In genomic region chr14:73582110-73582974, GRCh38 we compare ENCODE assay signal across 12 cellular contexts. TPM values are rescaled to one million over a fixed set of nuclear protein-coding genes. Genes with fewer than 3 reads are reported as not detected.
A peak's percentile ranks its signal among the peaks of the same experiment; 100 is the strongest.
DNase-seq lines count a peak whose midpoint lies in the region; ATAC-seq, FAIRE-seq and TF ChIP-seq lines count a peak whose summit lies in the region.
"Not testable (repeated sequence)": the region's sequence is repeated elsewhere in the genome, so short reads cannot be mapped to it uniquely, and the experiment has no call there.
"Had no signal": no experiment of that assay in that cellular context is flagged by ENCODE, and none has a peak within 500 bp of the region (broad histone marks: within the 10 kb centered on the region; RNA-seq: fewer than 3 reads in every experiment).

No MANE protein-coding gene starts in this region.

- SMC1A ChIA-PET in GM12878 (lab: Charles Lee; ENCODE audit: uncharacterized antibody, unreplicated experiment) = interaction anchor here (0.6 to 1.1 kb wide), 3 partner anchors 17 to 80 kb away, joined by 3 read pairs; no protein-coding TSS in a partner anchor

- RAD21 ChIA-PET in GM12878 (lab: Charles Lee; ENCODE audit: unreplicated experiment) = interaction anchor here (0.7 to 1.7 kb wide), 2 partner anchors 51 to 74 kb away, joined by 4 read pairs; no protein-coding TSS in a partner anchor

- not testable (repeated sequence) for H2AFZ ChIP-seq in GM12878 (ENCODE audit: control insufficient read depth, low read depth, low read length)

- H3K27me3 ChIP-seq in GM12878 (replicated peaks in 1 of 2; ENCODE audit: control insufficient read depth in 2 of 2, insufficient read depth in 2 of 2, low read length in 1 of 2); liver (ENCODE audit: control insufficient read depth in 4 of 4, insufficient read depth in 4 of 4, low read length in 3 of 4): not testable (repeated sequence)

- H4K20me1 ChIP-seq in GM12878 (ENCODE audit: control insufficient read depth, insufficient read depth) = not testable (repeated sequence)

- not testable (repeated sequence) for H3K4me2 ChIP-seq in GM12878 (ENCODE audit: control insufficient read depth, insufficient read depth)

- not testable (repeated sequence) for TF ChIP-seq CTCF in GM12878 (IDR thresholded peaks at IDR 0.05 in 2 of 3, conservative IDR thresholded peaks at IDR 0.05 in 1 of 3; ENCODE audit: control insufficient read depth in 2 of 3, extremely low read depth in 1 of 3, insufficient read depth in 1 of 3, low read depth in 3 of 3, low read length in 3 of 3); liver (IDR thresholded peaks at IDR 0.05; ENCODE audit: low read depth, low read length, missing input control)

- TF ChIP-seq RAD21 in GM12878 (IDR thresholded peaks at IDR 0.05; ENCODE audit: insufficient read depth, low read depth, low read length); liver (IDR thresholded peaks at IDR 0.05): not testable (repeated sequence)

- H3K36me3 ChIP-seq in GM12878 (ENCODE audit: control insufficient read depth in 2 of 2, insufficient read depth in 2 of 2, low read length in 1 of 2); liver (ENCODE audit: control insufficient read depth in 4 of 4, insufficient read depth in 3 of 4, low read depth in 1 of 4, low read length in 3 of 4): not testable (repeated sequence)

- H3K27ac ChIP-seq in GM12878 (ENCODE audit: control insufficient read depth, insufficient read depth) = not testable (repeated sequence)
- peak overlapping the region; percentile 66 to 73 for H3K27ac ChIP-seq in liver (ENCODE audit: low read depth in 1 of 2, low read length in 2 of 2)

- not testable (repeated sequence) for BruUV-seq in GM12878 (replicated peaks; lab: Mats Ljungman, UMichigan)

- CTCF ChIA-PET in GM12878 (lab: Yijun Ruan, JAX) = interaction anchor here (0.7 to 1.5 kb wide), 2 partner anchors 12 to 83 kb away, joined by 3 read pairs; no protein-coding TSS in a partner anchor

- H3K4me3 ChIP-seq in GM12878; liver (ENCODE audit: low read depth in 1 of 3, low read length in 3 of 3): not testable (repeated sequence)

- DNase-seq in GM12891 (ENCODE audit: insufficient read length, low spot score); GM12878 (ENCODE audit: low read depth, low spot score); sciatic nerve (ENCODE audit: low spot score); urothelium cell line (ENCODE audit: low spot score): not testable (repeated sequence)

- H3K4me1 ChIP-seq in GM12878 (ENCODE audit: control insufficient read depth, insufficient read depth, low read length) = not testable (repeated sequence)
- peaks cover 2 to 14% (median 11%) of the 10 kb centered on the region in 4 donors for H3K4me1 ChIP-seq in liver (ENCODE audit: control insufficient read depth in 4 of 4, insufficient read depth in 4 of 4, low read length in 3 of 4)

- not testable (repeated sequence) for TF ChIP-seq EP300 in GM12878 (IDR thresholded peaks at IDR 0.05; ENCODE audit: borderline replicate concordance in 1 of 2, control insufficient read depth in 1 of 2, low read depth in 2 of 2, low read length in 2 of 2)

- ATAC-seq in HG02759 (IDR thresholded peaks at IDR 0.05; ENCODE audit: unreplicated experiment) (peak; percentile 49), GM12878 (peak; percentile 95), sciatic nerve (peak; percentile 45)

- in situ Hi-C loops in GM12878 (cut with MboI) = not testable (repeated sequence)

- not testable (repeated sequence) for TF ChIP-seq POLR2A in GM12891 (IDR thresholded peaks at IDR 0.05; ENCODE audit: low read depth, low read length); GM12878 (IDR thresholded peaks at IDR 0.05; ENCODE audit: low read depth, low read length)

- H3K9me3 ChIP-seq in GM12878 (replicated peaks; ENCODE audit: control insufficient read depth, insufficient read depth, low read length); liver (ENCODE audit: control insufficient read depth in 4 of 4, low read length in 3 of 4): not testable (repeated sequence)

- not testable (repeated sequence) for H3K9ac ChIP-seq in GM12878 (ENCODE audit: control insufficient read depth, insufficient read depth, low read length)
- H3K9ac ChIP-seq in liver (ENCODE audit: low read depth in 1 of 2, low read length in 2 of 2) = peak overlapping the region in 1 of 2 donors; percentile 36

- FAIRE-seq in GM12891 (lab: Jason Lieb, UNC) (peak; percentile 96), GM12878 (lab: Jason Lieb, UNC) (peak; percentile 99), urothelium cell line (lab: Jason Lieb, UNC) (peak; percentile 97)

- intact Hi-C loops in GM12878 (cut with micrococcal nuclease; ENCODE audit: unreplicated experiment); sciatic nerve (cut with DNase I): not testable (repeated sequence)

- POLR2A ChIA-PET in GM12878 (lab: Charles Lee) = interaction anchor here (0.6 kb wide), 1 partner anchor 109 kb away, joined by 3 read pairs; no protein-coding TSS in a partner anchor

- WGBS in GM12878 (ENCODE audit: insufficient coverage, insufficient replicate concordance, low lambda C conversion rate, missing lambda C conversion rate) = 16% methylated on average over 10 of the region's 11 CpGs
- WGBS in liver = 64% methylated on average over 10 of the region's 11 CpGs

- H3K79me2 ChIP-seq in GM12878 (ENCODE audit: control insufficient read depth, insufficient read depth, low read length) = not testable (repeated sequence)

RNA-seq across cellular contexts. Expression of gene ACOT4, which starts 9.3 kb away (rescaled TPM):
- 0.35 TPM for polyA plus RNA-seq in GM12891 (2012; ENCODE audit: low read depth, missing spikeins)
- 1.4 and 2.1 TPM in 2 replicates for total RNA-seq in GM12878 (2013; cell fraction: nucleolus; rRNA removed)
- total RNA-seq in GM12878 (2014; rRNA removed) (3.5 and 3.8 TPM in 2 replicates), GM12878 (2014; rRNA removed; fragmentation: Illumina TruSeq; extraction: Trizol) (2.0 and 2.1 TPM in 2 replicates), GM12878 (2021) (1.9 and 2.2 TPM in 2 replicates), liver (10 to 100 TPM in 1 of 2 donors, 1 to 10 TPM in 1; 2.5 to 12.9 TPM), sciatic nerve (0.49 TPM)
- polyA plus RNA-seq in GM12878 (2011; ENCODE audit: low read depth) = 0.33 TPM
- polyA plus RNA-seq in GM12878 (2011; rRNA removed) (1.4 and 1.8 TPM in 2 replicates), GM12878 (2014; fragmentation: Illumina TruSeq; extraction: Trizol) (1.8 and 2.1 TPM in 2 replicates), GM12878 (2014; fragmentation: Nextera tagmentation; extraction: Ambion mirVana) (under 1 TPM; 0.68 to 0.86 TPM), GM12878 (2014; rRNA removed) (2.9 and 3.3 TPM in 2 replicates), GM12878 (2016; fragmentation: Nextera tagmentation; extraction: Ambion mirVana) (1 to 10 TPM; 2.2 to 2.9 TPM), liver (10 to 100 TPM in 1 of 2 donors, 1 to 10 TPM in 1; 8.9 to 12.6 TPM)
- polyA plus RNA-seq in GM12878 (2011; cell fraction: cytosol; rRNA removed) = 1.8 and 1.9 TPM in 2 replicates
- polyA plus RNA-seq in GM12878 (2011; cell fraction: nucleus; rRNA removed) = 1.2 and 1.4 TPM in 2 replicates
- polyA plus RNA-seq in GM12878 (2012) = 0.58 and 0.76 TPM in 2 replicates
- polyA minus RNA-seq in GM12878 (2011; rRNA and poly(A)+ RNA removed) = 0.80 and 1.0 TPM in 2 replicates
- polyA minus RNA-seq in GM12878 (2011; cell fraction: cytosol; rRNA and poly(A)+ RNA removed) = 0.52 TPM in 1 of 2 replicates, not detected in the other
- polyA minus RNA-seq in GM12878 (2011; cell fraction: nucleus; rRNA and poly(A)+ RNA removed) = 0.73 and 0.86 TPM in 2 replicates
- total RNA-seq: A172 had no signal

RNA-seq across cellular contexts. Expression of gene ACOT2, which starts 13.3 kb away (rescaled TPM):
- polyA plus RNA-seq in GM12891 (2012; ENCODE audit: low read depth, missing spikeins) = 21.4 TPM
- total RNA-seq in GM12878 (2013; cell fraction: nucleolus; rRNA removed) = 10.0 and 10.3 TPM in 2 replicates
- total RNA-seq in GM12878 (2014; rRNA removed) (41.9 and 43.7 TPM in 2 replicates), GM12878 (2014; rRNA removed; fragmentation: Illumina TruSeq; extraction: Trizol) (12.1 and 12.2 TPM in 2 replicates), GM12878 (2021) (32.3 and 32.4 TPM in 2 replicates), liver (100 to 1,000 TPM in 1 of 2 donors, 10 to 100 TPM in 1; 51.2 to 189 TPM), sciatic nerve (23.5 TPM)
- polyA plus RNA-seq in GM12878 (2011; ENCODE audit: low read depth) = 12.7 TPM
- polyA plus RNA-seq in GM12878 (2011; rRNA removed) (6.1 and 9.7 TPM in 2 replicates), GM12878 (2014; fragmentation: Illumina TruSeq; extraction: Trizol) (10.6 and 13.4 TPM in 2 replicates), GM12878 (2014; fragmentation: Nextera tagmentation; extraction: Ambion mirVana) (10 to 100 TPM in 1 of 2 experiments, 1 to 10 TPM in 1; 9.6 to 12.3 TPM), GM12878 (2014; rRNA removed) (35.9 and 38.7 TPM in 2 replicates), GM12878 (2016; fragmentation: Nextera tagmentation; extraction: Ambion mirVana) (10 to 100 TPM; 33.7 to 33.9 TPM), liver (100 to 1,000 TPM; 145 to 157 TPM)
- 17.7 and 18.8 TPM in 2 replicates for polyA plus RNA-seq in GM12878 (2011; cell fraction: cytosol; rRNA removed)
- 13.2 and 17.2 TPM in 2 replicates for polyA plus RNA-seq in GM12878 (2011; cell fraction: nucleus; rRNA removed)
- polyA plus RNA-seq in GM12878 (2012) = 16.5 and 17.7 TPM in 2 replicates
- polyA minus RNA-seq in GM12878 (2011; rRNA and poly(A)+ RNA removed) = 3.8 and 7.8 TPM in 2 replicates
- 2.1 and 3.5 TPM in 2 replicates for polyA minus RNA-seq in GM12878 (2011; cell fraction: cytosol; rRNA and poly(A)+ RNA removed)
- polyA minus RNA-seq in GM12878 (2011; cell fraction: nucleus; rRNA and poly(A)+ RNA removed) = 1.6 and 3.2 TPM in 2 replicates

RNA-seq across cellular contexts. Expression of gene HEATR4, which starts 23.6 kb away (rescaled TPM):
- polyA plus RNA-seq in GM12891 (2012; ENCODE audit: low read depth, missing spikeins) = 0.12 TPM
- 0.10 TPM in 1 of 2 replicates, not detected in the other for total RNA-seq in GM12878 (2013; cell fraction: nucleolus; rRNA removed)
- total RNA-seq in GM12878 (2014; rRNA removed) (not detected in 2 replicates), GM12878 (2014; rRNA removed; fragmentation: Illumina TruSeq; extraction: Trizol) (not detected in 2 replicates), GM12878 (2021) (not detected in 2 replicates), liver (1 to 10 TPM in 1 of 2 donors, not detected in 1; 1.2 TPM), sciatic nerve (0.94 TPM)
- not detected for polyA plus RNA-seq in GM12878 (2011; ENCODE audit: low read depth)
- polyA plus RNA-seq in GM12878 (2011; rRNA removed) (0.10 and 0.23 TPM in 2 replicates), GM12878 (2014; fragmentation: Illumina TruSeq; extraction: Trizol) (not detected in 2 replicates), GM12878 (2014; fragmentation: Nextera tagmentation; extraction: Ambion mirVana) (under 1 TPM; 0.03 to 0.13 TPM), GM12878 (2014; rRNA removed) (not detected in 2 replicates), GM12878 (2016; fragmentation: Nextera tagmentation; extraction: Ambion mirVana) (under 1 TPM in 1 of 2 experiments, not detected in 1; 0.17 TPM), liver (under 1 TPM; 0.15 to 0.74 TPM)
- not detected in 2 replicates for polyA plus RNA-seq in GM12878 (2011; cell fraction: cytosol; rRNA removed)
- polyA plus RNA-seq in GM12878 (2011; cell fraction: nucleus; rRNA removed) = 0.04 TPM in 1 of 2 replicates, not detected in the other
- 0.10 TPM in 1 of 2 replicates, not detected in the other for polyA plus RNA-seq in GM12878 (2012)
- not detected in 2 replicates for polyA minus RNA-seq in GM12878 (2011; rRNA and poly(A)+ RNA removed)
- polyA minus RNA-seq in GM12878 (2011; cell fraction: cytosol; rRNA and poly(A)+ RNA removed) = not detected in 2 replicates
- polyA minus RNA-seq in GM12878 (2011; cell fraction: nucleus; rRNA and poly(A)+ RNA removed) = not detected in 2 replicates
- total RNA-seq: A172; CD4-positive, CD25-positive, alpha-beta regulatory T cell; H4; SJSA1 had no signal

RNA-seq across cellular contexts. Expression of gene ACOT6, which starts 30.0 kb away (rescaled TPM):
- polyA plus RNA-seq in GM12891 (2012; ENCODE audit: low read depth, missing spikeins) = not detected
- total RNA-seq in GM12878 (2013; cell fraction: nucleolus; rRNA removed) = not detected in 2 replicates
- not detected in 2 replicates for total RNA-seq in GM12878 (2014; rRNA removed)
- not detected in 2 replicates for total RNA-seq in GM12878 (2014; rRNA removed; fragmentation: Illumina TruSeq; extraction: Trizol)
- not detected in 2 replicates for total RNA-seq in GM12878 (2021)
- polyA plus RNA-seq in GM12878 (2011; ENCODE audit: low read depth) = not detected
- not detected in 2 replicates for polyA plus RNA-seq in GM12878 (2011; rRNA removed)
- polyA plus RNA-seq in GM12878 (2011; cell fraction: cytosol; rRNA removed) = not detected in 2 replicates
- not detected in 2 replicates for polyA plus RNA-seq in GM12878 (2011; cell fraction: nucleus; rRNA removed)
- polyA plus RNA-seq in GM12878 (2012) = not detected in 2 replicates
- polyA plus RNA-seq in GM12878 (2014; fragmentation: Illumina TruSeq; extraction: Trizol) = not detected in 2 replicates
- not detected for polyA plus RNA-seq in GM12878 (2014; fragmentation: Nextera tagmentation; extraction: Ambion mirVana)
- polyA plus RNA-seq in GM12878 (2014; rRNA removed) = not detected in 2 replicates
- polyA plus RNA-seq in GM12878 (2016; fragmentation: Nextera tagmentation; extraction: Ambion mirVana) = not detected
- polyA minus RNA-seq in GM12878 (2011; rRNA and poly(A)+ RNA removed) = not detected in 2 replicates
- polyA minus RNA-seq in GM12878 (2011; cell fraction: cytosol; rRNA and poly(A)+ RNA removed) = not detected in 2 replicates
- polyA minus RNA-seq in GM12878 (2011; cell fraction: nucleus; rRNA and poly(A)+ RNA removed) = 0.57 TPM in 1 of 2 replicates, not detected in the other
- 1 to 10 TPM in 1 of 2 donors, not detected in 1; 1.1 TPM for total RNA-seq in liver
- polyA plus RNA-seq in liver = 1 to 10 TPM in 1 of 2 donors, under 1 TPM in 1; 0.65 to 1.1 TPM
- total RNA-seq in sciatic nerve = not detected
- total RNA-seq: A172; CD4-positive, CD25-positive, alpha-beta regulatory T cell; H4; M059J; Right ventricle myocardium superior; SJSA1 had no signal

RNA-seq across cellular contexts. Expression of gene ACOT1, which starts 45.4 kb away (rescaled TPM):
- 0.68 TPM for polyA plus RNA-seq in GM12891 (2012; ENCODE audit: low read depth, missing spikeins)
- 0.67 and 2.3 TPM in 2 replicates for total RNA-seq in GM12878 (2013; cell fraction: nucleolus; rRNA removed)
- total RNA-seq in GM12878 (2014; rRNA removed) (2.2 and 3.3 TPM in 2 replicates), GM12878 (2014; rRNA removed; fragmentation: Illumina TruSeq; extraction: Trizol) (2.9 and 3.0 TPM in 2 replicates), GM12878 (2021) (4.5 and 5.4 TPM in 2 replicates), liver (10 to 100 TPM in 1 of 2 donors, 1 to 10 TPM in 1; 2.7 to 59.6 TPM), sciatic nerve (3.8 TPM)
- polyA plus RNA-seq in GM12878 (2011; ENCODE audit: low read depth) = 1.4 TPM
- polyA plus RNA-seq in GM12878 (2011; rRNA removed) (1.1 and 2.1 TPM in 2 replicates), GM12878 (2014; fragmentation: Illumina TruSeq; extraction: Trizol) (4.1 and 6.1 TPM in 2 replicates), GM12878 (2014; fragmentation: Nextera tagmentation; extraction: Ambion mirVana) (1 to 10 TPM; 3.2 to 4.6 TPM), GM12878 (2014; rRNA removed) (2.3 TPM in 2 replicates), GM12878 (2016; fragmentation: Nextera tagmentation; extraction: Ambion mirVana) (1 to 10 TPM; 3.1 to 3.2 TPM), liver (10 to 100 TPM; 34.9 to 42.3 TPM)
- polyA plus RNA-seq in GM12878 (2011; cell fraction: cytosol; rRNA removed) = 1.7 and 1.9 TPM in 2 replicates
- polyA plus RNA-seq in GM12878 (2011; cell fraction: nucleus; rRNA removed) = 0.66 and 1.2 TPM in 2 replicates
- polyA plus RNA-seq in GM12878 (2012) = 1.2 and 1.3 TPM in 2 replicates
- polyA minus RNA-seq in GM12878 (2011; rRNA and poly(A)+ RNA removed) = 1.5 TPM in 2 replicates
- not detected in 2 replicates for polyA minus RNA-seq in GM12878 (2011; cell fraction: cytosol; rRNA and poly(A)+ RNA removed)
- not detected in 2 replicates for polyA minus RNA-seq in GM12878 (2011; cell fraction: nucleus; rRNA and poly(A)+ RNA removed)
- total RNA-seq: H4 had no signal

Comparison
In these comparisons a context has a peak if more than half of its experiments do, and no peak if none do; other contexts are left out.
1. ATAC-seq: peak in every context shown above with its lines; median percentile 95 in GM12878; 49 in HG02759; 45 in sciatic nerve.